In the genomic region with DNA sequence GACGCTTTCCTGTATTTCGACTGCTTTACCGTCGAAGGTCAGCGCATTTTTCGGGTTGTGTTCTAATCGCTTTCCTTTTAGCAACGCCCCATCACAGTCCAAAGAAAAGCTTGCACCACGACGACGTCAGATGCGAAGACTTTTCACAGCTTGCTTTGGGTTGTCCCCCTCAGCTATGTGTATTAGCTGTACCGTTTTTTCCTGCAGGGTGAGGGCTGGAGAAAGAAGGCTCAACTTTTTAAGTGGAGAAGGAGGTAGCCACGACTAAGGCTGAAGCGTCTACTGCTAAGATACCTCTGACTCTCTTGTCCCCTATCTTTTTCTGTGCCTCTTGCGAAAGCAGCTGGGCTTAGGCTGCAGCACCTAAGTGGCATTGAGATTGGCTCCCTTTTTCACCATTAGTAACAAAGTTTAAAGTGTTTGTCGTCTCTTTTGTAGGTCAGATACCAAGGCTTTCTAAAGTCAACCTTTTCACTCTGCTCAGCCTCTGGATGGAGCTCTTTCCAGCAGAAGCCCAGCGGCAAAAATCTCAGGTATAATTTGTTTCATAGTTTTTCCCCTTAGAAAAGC, we compare ENCODE assay signal across 8 cellular contexts. TPM values are rescaled to one million over a fixed set of nuclear protein-coding genes. Genes with fewer than 3 reads are reported as not detected.
DNase-seq lines count a peak whose midpoint lies in the region; FAIRE-seq and TF ChIP-seq lines count a peak whose summit lies in the region.

No MANE protein-coding gene starts in this region.

- in situ Hi-C loops in astrocyte of the cerebellum (cut with HindIII; ENCODE audit: low sequenced_read_pairs): no loop called here

- peak; percentile 39 for TF ChIP-seq CTCF in astrocyte of the cerebellum (IDR thresholded peaks at IDR 0.05; ENCODE audit: low read depth, low read length, missing control alignments)

- H3K27ac ChIP-seq in BLaER1 treated with 17β-estradiol and CSF1 and Interleukin-3, amounts not matched to agents 10 nM and 100 nM: peak overlapping the region; percentile 60 to 87 (median 82)
- no peak overlapping the region for H3K27ac ChIP-seq in iPS-18a (ENCODE audit: low read length)
- peak overlapping the region; percentile 22 to 96 for H3K27ac ChIP-seq in small intestine (ENCODE audit: low read depth in 1 of 2, low read length in 1 of 2)

- H3K4me1 ChIP-seq in BLaER1 treated with 17β-estradiol and CSF1 and Interleukin-3, amounts not matched to agents 10 nM and 100 nM: peaks cover 15 to 31% (median 24%) of the 10 kb centered on the region in 10 experiments; a peak in 19 of 20 replicates
- H3K4me1 ChIP-seq in iPS-18a (ENCODE audit: control insufficient read depth, low read depth, low read length) (peaks cover 3% of the 10 kb centered on the region), small intestine (ENCODE audit: control insufficient read depth in 2 of 2, insufficient read depth in 1 of 2, low read depth in 1 of 2, low read length in 1 of 2) (peaks cover 0 to 3% of the 10 kb centered on the region in 2 donors)

- H3K27me3 ChIP-seq in BLaER1 treated with 17β-estradiol and CSF1 and Interleukin-3, amounts not matched to agents 10 nM and 100 nM: no peaks in the 10 kb centered on the region
- H3K27me3 ChIP-seq in iPS-18a (ENCODE audit: control insufficient read depth, insufficient read depth, low read length): no peaks in the 10 kb centered on the region
- no peaks in the 10 kb centered on the region for H3K27me3 ChIP-seq in small intestine (ENCODE audit: control insufficient read depth in 2 of 2, insufficient read depth in 2 of 2, low read length in 2 of 2)

- no peaks in the 10 kb centered on the region for H4K20me1 ChIP-seq in BLaER1 treated with 17β-estradiol and CSF1 and Interleukin-3, amounts not matched to agents 10 nM and 100 nM

- H3K9me3 ChIP-seq in BLaER1 treated with 17β-estradiol and CSF1 and Interleukin-3, amounts not matched to agents 10 nM and 100 nM (replicated peaks in 1 of 11): no peaks in the 10 kb centered on the region
- no peaks in the 10 kb centered on the region for H3K9me3 ChIP-seq in iPS-18a (ENCODE audit: control insufficient read depth, low read depth, low read length)
- no peaks in the 10 kb centered on the region for H3K9me3 ChIP-seq in small intestine (ENCODE audit: control insufficient read depth, low read depth)

- DNase-seq in GM19239 (ENCODE audit: insufficient read length, low spot score): no peak
- DNase-seq in LHCN-M2 (ENCODE audit: low read depth): peak; percentile 10
- peak; percentile 6 for DNase-seq in astrocyte of the cerebellum (ENCODE audit: low read depth)
- no peak for DNase-seq in small intestine
- DNase-seq in DMS79 treated with DMSO at 0.1 percent for 48 hours (lab: John Stamatoyannopoulos, UW): no peak
- no peak for DNase-seq in Ammon's horn (ENCODE audit: low spot score)

- peak overlapping the region; percentile 82 to 92 (median 88) for H3K9ac ChIP-seq in BLaER1 treated with 17β-estradiol and CSF1 and Interleukin-3, amounts not matched to agents 10 nM and 100 nM
- peak overlapping the region; percentile 75 for H3K9ac ChIP-seq in iPS-18a (ENCODE audit: low read length)

- H3K4me2 ChIP-seq in BLaER1 treated with 17β-estradiol and CSF1 and Interleukin-3, amounts not matched to agents 10 nM and 100 nM: peak overlapping the region; percentile 80 to 96 (median 90)

- peak; percentile 4 for FAIRE-seq in GM19239 (lab: Jason Lieb, UNC)
- no peak for FAIRE-seq in small intestine (lab: Jason Lieb, UNC)

- H3K4me3 ChIP-seq in BLaER1 treated with 17β-estradiol and CSF1 and Interleukin-3, amounts not matched to agents 10 nM and 100 nM: peak overlapping the region; percentile 78 to 95 (median 89)
- H3K4me3 ChIP-seq in astrocyte of the cerebellum (ENCODE audit: low read depth, low read length) (peak overlapping the region; percentile 92), iPS-18a (ENCODE audit: low read length) (peak overlapping the region; percentile 75), small intestine (ENCODE audit: low read depth in 1 of 2, low read length in 2 of 2) (peak overlapping the region; percentile 65 to 84)

- WGBS in small intestine, 3 donors: 1 to 2% (median 1%) methylated on average over 18 of the region's 18 CpGs

- H3K36me3 ChIP-seq in BLaER1 treated with 17β-estradiol and CSF1 and Interleukin-3, amounts not matched to agents 10 nM and 100 nM: peaks cover 6 to 37% (median 12%) of the 10 kb centered on the region in 11 experiments; a peak in 9 of 22 replicates
- H3K36me3 ChIP-seq in iPS-18a (ENCODE audit: control insufficient read depth, low read depth, low read length) (no peaks in the 10 kb centered on the region), small intestine (ENCODE audit: control insufficient read depth in 2 of 2, insufficient read depth in 2 of 2, low read length in 2 of 2) (peaks cover 0 to 2% of the 10 kb centered on the region in 2 donors)

RNA-seq across cellular contexts. Expression of gene CDADC1, which starts 0.8 kb away (rescaled TPM):
- 1.5 and 2.6 TPM in 2 replicates for total RNA-seq in LHCN-M2 (2014; rRNA removed)
- 5.4 TPM for polyA plus RNA-seq in LHCN-M2 (2012)
- 1 to 10 TPM; 3.2 to 4.3 (median 3.4) TPM for polyA plus RNA-seq in small intestine

RNA-seq across cellular contexts. Expression of gene MLNR, which starts 28.4 kb away (rescaled TPM):
- not detected in 2 replicates for total RNA-seq in LHCN-M2 (2014; rRNA removed)
- polyA plus RNA-seq in LHCN-M2 (2012): not detected
- polyA plus RNA-seq in small intestine: not detected

Comparison
In these comparisons a context has a peak if more than half of its experiments do, and no peak if none do; other contexts are left out.
1. DNase-seq: peak in LHCN-M2 (single experiment) and astrocyte of the cerebellum (single experiment); none in GM19239 (single experiment), small intestine (single experiment), DMS79 treated with DMSO at 0.1 percent for 48 hours (single experiment) and Ammon's horn (single experiment).
2. Peak in every context shown above with its lines, with median percentiles within 50 percentile points of each other: H3K4me3 ChIP-seq.